ENCODE assay signal across 1 cellular context in the genomic region with DNA sequence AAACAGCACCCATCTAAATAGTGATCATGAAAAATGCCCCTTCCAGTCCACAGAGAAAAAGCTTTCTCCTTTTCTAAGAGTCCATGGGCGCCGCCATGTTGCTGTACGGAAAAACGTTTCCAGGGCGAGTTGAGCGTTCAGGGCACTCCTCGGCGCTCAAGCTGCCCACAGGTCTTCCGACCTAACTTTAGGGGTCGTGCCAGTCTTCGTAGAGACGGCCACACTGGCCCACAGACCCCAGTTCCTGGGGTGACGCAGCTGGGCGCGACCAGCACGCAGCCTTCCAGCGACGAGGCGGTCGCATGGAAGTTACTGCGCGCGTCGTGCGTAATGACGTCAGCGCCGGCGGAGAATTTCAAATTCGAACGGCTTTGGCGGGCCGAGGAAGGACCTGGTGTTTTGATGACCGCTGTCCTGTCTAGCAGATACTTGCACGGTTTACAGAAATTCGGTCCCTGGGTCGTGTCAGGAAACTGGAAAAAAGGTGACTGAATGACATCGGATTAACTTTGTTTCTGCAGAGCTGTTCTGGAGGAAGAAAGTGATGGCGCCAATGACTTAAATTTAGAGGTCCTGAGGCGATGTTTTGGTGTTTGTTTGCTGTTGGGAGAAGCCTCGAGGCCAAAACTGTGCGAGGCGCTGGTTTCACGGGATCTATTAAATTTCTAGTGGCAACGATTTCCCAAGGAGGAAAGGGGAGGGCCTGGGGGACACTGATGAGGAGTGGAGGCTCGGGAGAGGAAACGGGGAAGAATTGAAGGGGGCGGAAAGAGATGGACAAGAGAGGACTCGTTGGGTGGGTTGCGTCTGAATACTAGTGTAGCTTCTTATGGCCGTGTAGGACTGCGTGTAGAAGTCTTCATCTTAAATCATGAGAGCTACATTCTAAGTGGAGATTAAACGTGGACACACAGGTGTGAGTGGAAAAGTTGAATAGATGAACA.
TF ChIP-seq lines count a peak whose summit lies in the region.

A gene with protein sequence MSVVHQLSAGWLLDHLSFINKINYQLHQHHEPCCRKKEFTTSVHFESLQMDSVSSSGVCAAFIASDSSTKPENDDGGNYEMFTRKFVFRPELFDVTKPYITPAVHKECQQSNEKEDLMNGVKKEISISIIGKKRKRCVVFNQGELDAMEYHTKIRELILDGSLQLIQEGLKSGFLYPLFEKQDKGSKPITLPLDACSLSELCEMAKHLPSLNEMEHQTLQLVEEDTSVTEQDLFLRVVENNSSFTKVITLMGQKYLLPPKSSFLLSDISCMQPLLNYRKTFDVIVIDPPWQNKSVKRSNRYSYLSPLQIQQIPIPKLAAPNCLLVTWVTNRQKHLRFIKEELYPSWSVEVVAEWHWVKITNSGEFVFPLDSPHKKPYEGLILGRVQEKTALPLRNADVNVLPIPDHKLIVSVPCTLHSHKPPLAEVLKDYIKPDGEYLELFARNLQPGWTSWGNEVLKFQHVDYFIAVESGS (minus strand): TSS at position 306 of the 944 bp plus-strand sequence. CDS start 4,289 bp downstream, outside the sequence.
Gene NDC80, plus strand, starts transcription at position 358 of the 944 bp plus-strand sequence. CDS start 1,429 bp downstream, outside the sequence.

TF ChIP-seq in Ishikawa, 13 proteins besides CTCF, POLR2A, EP300 and RAD21:
- 0 out of 2 replicates have a peak, but pooled peaks have one; percentile 10 for TF ChIP-seq EGR1 (IDR thresholded peaks at IDR 0.05)
- 0 out of 2 replicates have a peak, but pooled peaks have one; percentile 24 for TF ChIP-seq USF1 (IDR thresholded peaks at IDR 0.05)
- TF ChIP-seq, protein P1, sequence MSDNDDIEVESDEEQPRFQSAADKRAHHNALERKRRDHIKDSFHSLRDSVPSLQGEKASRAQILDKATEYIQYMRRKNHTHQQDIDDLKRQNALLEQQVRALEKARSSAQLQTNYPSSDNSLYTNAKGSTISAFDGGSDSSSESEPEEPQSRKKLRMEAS (IDR thresholded peaks at IDR 0.05): peak; percentile 80
- no peak for TF ChIP-seq CEBPB (IDR thresholded peaks at IDR 0.05)
- no peak for TF ChIP-seq NFIC (IDR thresholded peaks at IDR 0.05)
- TF ChIP-seq FOXM1 (IDR thresholded peaks at IDR 0.05; ENCODE audit: borderline replicate concordance, low read depth): peak; percentile 94
- peak; percentile 55; the same call in 1 of the 2 replicates for TF ChIP-seq TCF12 (IDR thresholded peaks at IDR 0.05; ENCODE audit: low read depth)
- TF ChIP-seq ZBTB7A (IDR thresholded peaks at IDR 0.05; ENCODE audit: low read depth): no peak
- 0 out of 2 replicates have a peak, but pooled peaks have one; percentile 23 for TF ChIP-seq TEAD4 (IDR thresholded peaks at IDR 0.05)
- peak; percentile 69 for TF ChIP-seq TAF1 (IDR thresholded peaks at IDR 0.05; ENCODE audit: low read depth)
- TF ChIP-seq, protein P2, sequence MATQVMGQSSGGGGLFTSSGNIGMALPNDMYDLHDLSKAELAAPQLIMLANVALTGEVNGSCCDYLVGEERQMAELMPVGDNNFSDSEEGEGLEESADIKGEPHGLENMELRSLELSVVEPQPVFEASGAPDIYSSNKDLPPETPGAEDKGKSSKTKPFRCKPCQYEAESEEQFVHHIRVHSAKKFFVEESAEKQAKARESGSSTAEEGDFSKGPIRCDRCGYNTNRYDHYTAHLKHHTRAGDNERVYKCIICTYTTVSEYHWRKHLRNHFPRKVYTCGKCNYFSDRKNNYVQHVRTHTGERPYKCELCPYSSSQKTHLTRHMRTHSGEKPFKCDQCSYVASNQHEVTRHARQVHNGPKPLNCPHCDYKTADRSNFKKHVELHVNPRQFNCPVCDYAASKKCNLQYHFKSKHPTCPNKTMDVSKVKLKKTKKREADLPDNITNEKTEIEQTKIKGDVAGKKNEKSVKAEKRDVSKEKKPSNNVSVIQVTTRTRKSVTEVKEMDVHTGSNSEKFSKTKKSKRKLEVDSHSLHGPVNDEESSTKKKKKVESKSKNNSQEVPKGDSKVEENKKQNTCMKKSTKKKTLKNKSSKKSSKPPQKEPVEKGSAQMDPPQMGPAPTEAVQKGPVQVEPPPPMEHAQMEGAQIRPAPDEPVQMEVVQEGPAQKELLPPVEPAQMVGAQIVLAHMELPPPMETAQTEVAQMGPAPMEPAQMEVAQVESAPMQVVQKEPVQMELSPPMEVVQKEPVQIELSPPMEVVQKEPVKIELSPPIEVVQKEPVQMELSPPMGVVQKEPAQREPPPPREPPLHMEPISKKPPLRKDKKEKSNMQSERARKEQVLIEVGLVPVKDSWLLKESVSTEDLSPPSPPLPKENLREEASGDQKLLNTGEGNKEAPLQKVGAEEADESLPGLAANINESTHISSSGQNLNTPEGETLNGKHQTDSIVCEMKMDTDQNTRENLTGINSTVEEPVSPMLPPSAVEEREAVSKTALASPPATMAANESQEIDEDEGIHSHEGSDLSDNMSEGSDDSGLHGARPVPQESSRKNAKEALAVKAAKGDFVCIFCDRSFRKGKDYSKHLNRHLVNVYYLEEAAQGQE (IDR thresholded peaks at IDR 0.05; ENCODE audit: low read depth): no peak
- peak; percentile 96 for TF ChIP-seq YY1 (IDR thresholded peaks at IDR 0.05; ENCODE audit: low read depth)
- TF ChIP-seq CREB1 (IDR thresholded peaks at IDR 0.05; ENCODE audit: low read depth): peak; percentile 99
